ENCODE assay signal across 27 cellular contexts in the genomic region with DNA sequence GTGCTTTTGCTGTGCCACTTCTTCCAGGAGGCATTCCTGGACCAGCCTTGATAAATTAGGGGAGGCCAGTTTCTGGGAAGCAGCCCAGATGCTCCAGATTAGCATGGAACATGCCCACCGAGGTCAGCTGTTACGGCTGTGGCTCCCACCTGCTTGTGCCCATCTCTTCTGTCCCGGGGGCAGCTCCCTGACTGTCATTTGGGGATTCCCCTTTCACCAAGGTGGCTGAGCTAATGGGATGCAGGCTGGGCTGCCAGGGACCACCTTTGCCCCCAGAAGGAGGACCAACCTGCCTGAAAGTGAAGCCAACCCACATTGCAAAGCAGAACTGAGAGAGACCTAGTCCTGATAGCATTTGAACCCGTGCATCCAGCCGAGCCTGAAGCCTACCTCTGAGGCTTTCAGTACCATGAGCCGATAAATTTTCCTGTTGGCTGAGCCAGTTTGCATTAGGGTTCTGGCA.
DNase-seq lines count a peak whose midpoint lies in the region; ATAC-seq, FAIRE-seq and TF ChIP-seq lines count a peak whose summit lies in the region.
"Had no signal": no experiment of that assay in that cellular context is flagged by ENCODE, and none has a peak within 500 bp of the region (broad histone marks: within the 10 kb centered on the region; RNA-seq: fewer than 3 reads in every experiment).

No MANE protein-coding gene starts in this region.

- peak overlapping the region; percentile 46 for H3K27ac Mint-ChIP-seq in activated T-helper 17 cell treated with anti-CD3 and anti-CD28 coated beads, Interleukin-2, amount 50 U/mL, for 72 hours
- no peak overlapping the region for H3K27ac Mint-ChIP-seq in neural crest cell (ENCODE audit: unreplicated experiment)
- H3K27ac Mint-ChIP-seq: activated CD4-positive, alpha-beta T cell treated with anti-CD3 and anti-CD28 coated beads for 36 hours; activated naive CD8-positive, alpha-beta T cell treated with anti-CD3 and anti-CD28 coated beads for 36 hours; immature natural killer cell had no signal

- ATAC-seq in activated T-helper 17 cell treated with anti-CD3 and anti-CD28 coated beads, Interleukin-2, amount 50 U/mL, for 72 hours (replicated peaks) = no peak
- no peak for ATAC-seq in HG03175 (IDR thresholded peaks at IDR 0.05; ENCODE audit: unreplicated experiment)
- ATAC-seq: gastroesophageal sphincter, SK-N-SH treated with all-trans-retinoic acid at 6 μM for 48 hours had no signal

- peaks cover 33% of the 10 kb centered on the region for H3K4me1 ChIP-seq in BLaER1
- H3K4me1 ChIP-seq: HAP-1 had no signal

- no peaks in the 10 kb centered on the region for H3K9me3 ChIP-seq in BLaER1
- H3K9me3 ChIP-seq: ascending aorta, gastroesophageal sphincter, HAP-1, neutrophil had no signal

- no peak overlapping the region for H3K9ac ChIP-seq in BLaER1
- H3K9ac ChIP-seq: KMS-11 had no signal

- no peaks in the 10 kb centered on the region for H3K27me3 ChIP-seq in BLaER1
- H3K27me3 ChIP-seq: ascending aorta, cardiac muscle cell had no signal

- H3K4me1 Mint-ChIP-seq in activated T-helper 17 cell treated with anti-CD3 and anti-CD28 coated beads, Interleukin-2, amount 50 U/mL, for 72 hours = peaks cover 3% of the 10 kb centered on the region
- H3K4me1 Mint-ChIP-seq in neural crest cell = peaks cover 8% of the 10 kb centered on the region
- H3K4me1 Mint-ChIP-seq: immature natural killer cell had no signal

- H3K4me3 ChIP-seq in BLaER1 = no peak overlapping the region
- H3K4me3 ChIP-seq: ascending aorta, cardiac muscle cell, gastroesophageal sphincter, HAP-1, skin epidermis had no signal

- DNase-seq in GM12892 (ENCODE audit: insufficient read length) (no peak), neural crest cell (ENCODE audit: low read depth, low spot score) (no peak), NCI-H1417 treated with DMSO at 0.1 percent for 48 hours (lab: John Stamatoyannopoulos, UW) (no peak)
- DNase-seq in activated CD4-positive, alpha-beta T cell treated with anti-CD3 and anti-CD28 coated beads for 48 hours = no peak
- DNase-seq: activated naive CD8-positive, alpha-beta T cell treated with anti-CD3 and anti-CD28 coated beads for 36 hours; DND-41; hippocampal formation; immature natural killer cell; NCI-H1436 treated with DMSO at 0.1 percent for 48 hours; NCI-H345; NCI-H748 treated with DMSO at 0.1 percent for 48 hours; stimulated activated CD4-positive, alpha-beta T cell treated with anti-CD3 and anti-CD28 coated beads, Interleukin-2, amount 100 ng/mL, for 24 hours; substantia nigra had no signal

- H3K4me2 ChIP-seq in BLaER1 = peak overlapping the region; percentile 50; the same call in 1 of the 2 replicates
- H3K4me2 ChIP-seq: KMS-11 had no signal

- H3K36me3 Mint-ChIP-seq in activated T-helper 17 cell treated with anti-CD3 and anti-CD28 coated beads, Interleukin-2, amount 50 U/mL, for 72 hours (ENCODE audit: low read depth) = no peaks in the 10 kb centered on the region
- no peaks in the 10 kb centered on the region for H3K36me3 Mint-ChIP-seq in neural crest cell (ENCODE audit: low read depth)
- H3K36me3 Mint-ChIP-seq: activated naive CD8-positive, alpha-beta T cell treated with anti-CD3 and anti-CD28 coated beads for 36 hours; immature natural killer cell; type B pancreatic cell had no signal

- TF ChIP-seq CTCF in neural crest cell (conservative IDR thresholded peaks at IDR 0.05) = no peak

- H3K27ac ChIP-seq in BLaER1 = no peak overlapping the region
- H3K27ac ChIP-seq: ascending aorta, C4-2B, cardiac muscle cell, gastroesophageal sphincter, KMS-11, neutrophil, skin epidermis had no signal

- no peaks in the 10 kb centered on the region for H4K20me1 ChIP-seq in BLaER1

- H3K4me3 Mint-ChIP-seq in activated T-helper 17 cell treated with anti-CD3 and anti-CD28 coated beads, Interleukin-2, amount 50 U/mL, for 72 hours = no peak overlapping the region
- peak overlapping the region; percentile 12 for H3K4me3 Mint-ChIP-seq in neural crest cell
- H3K4me3 Mint-ChIP-seq: activated CD4-positive, alpha-beta T cell treated with anti-CD3 and anti-CD28 coated beads for 36 hours; activated naive CD8-positive, alpha-beta T cell treated with anti-CD3 and anti-CD28 coated beads for 36 hours; immature natural killer cell; type B pancreatic cell had no signal

- no peaks in the 10 kb centered on the region for H3K27me3 Mint-ChIP-seq in activated T-helper 17 cell treated with anti-CD3 and anti-CD28 coated beads, Interleukin-2, amount 50 U/mL, for 72 hours
- H3K27me3 Mint-ChIP-seq in neural crest cell (ENCODE audit: low read depth) = no peaks in the 10 kb centered on the region
- H3K27me3 Mint-ChIP-seq: activated CD4-positive, alpha-beta T cell treated with anti-CD3 and anti-CD28 coated beads for 36 hours; activated naive CD8-positive, alpha-beta T cell treated with anti-CD3 and anti-CD28 coated beads for 36 hours; type B pancreatic cell had no signal

- FAIRE-seq in GM12892 (lab: Jason Lieb, UNC) = no peak

- no peaks in the 10 kb centered on the region for H3K9me3 Mint-ChIP-seq in activated T-helper 17 cell treated with anti-CD3 and anti-CD28 coated beads, Interleukin-2, amount 50 U/mL, for 72 hours
- H3K9me3 Mint-ChIP-seq in neural crest cell = no peaks in the 10 kb centered on the region
- H3K9me3 Mint-ChIP-seq: activated naive CD8-positive, alpha-beta T cell treated with anti-CD3 and anti-CD28 coated beads for 36 hours; immature natural killer cell; type B pancreatic cell had no signal

- H3K36me3 ChIP-seq in BLaER1 = 0 out of 2 replicates have a peak, but pooled peaks cover under 1% of the 10 kb centered on the region
- H3K36me3 ChIP-seq: ascending aorta, cardiac muscle cell, gastroesophageal sphincter, HAP-1 had no signal

- TF ChIP-seq POLR2A in GM12892 (IDR thresholded peaks at IDR 0.05; ENCODE audit: low read depth, low read length) = peak; percentile 3; the same call in 1 of the 2 replicates
